Comparison of ENCODE assay signal across 27 cellular contexts in the genomic region with DNA sequence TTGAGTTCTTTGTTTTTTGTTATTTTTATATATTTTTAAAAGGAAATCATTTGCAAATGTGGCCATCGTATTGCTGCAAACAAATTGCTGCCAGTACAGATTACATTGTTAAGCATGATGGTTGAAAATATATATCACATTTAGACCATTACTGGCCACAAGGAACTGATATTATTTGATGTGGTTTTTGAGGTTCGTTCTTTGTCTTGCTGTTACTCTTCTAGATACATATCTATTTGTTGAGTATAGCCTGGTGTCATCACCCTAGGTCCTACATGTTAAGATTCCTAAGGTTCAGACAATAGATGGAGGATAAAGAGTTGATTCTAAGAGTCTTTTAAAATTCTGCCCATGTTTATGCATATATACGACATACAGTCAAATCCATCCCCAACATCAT.
DNase-seq lines count a peak whose midpoint lies in the region; ATAC-seq and TF ChIP-seq lines count a peak whose summit lies in the region.
"Had no signal": no experiment of that assay in that cellular context is flagged by ENCODE, and none has a peak within 500 bp of the region (broad histone marks: within the 10 kb centered on the region; RNA-seq: fewer than 3 reads in every experiment).

No MANE protein-coding gene starts in this region.

- CTCF ChIA-PET in CD8-positive, alpha-beta T cell (lab: Charles Lee) = no interaction called here

- H3K36me3 Mint-ChIP-seq in CD8-positive, alpha-beta T cell = peaks cover 5% of the 10 kb centered on the region
- H3K36me3 Mint-ChIP-seq in activated naive CD8-positive, alpha-beta T cell treated with anti-CD3 and anti-CD28 coated beads, Interleukin-2, amount 50 U/mL, for 24 hours (ENCODE audit: low read depth) = peaks cover 18% of the 10 kb centered on the region

- no peaks in the 10 kb centered on the region for H3K9me3 ChIP-seq in CD8-positive, alpha-beta T cell (ENCODE audit: low read length)
- H3K9me3 ChIP-seq: HAP-1, SJSA1, stomach, tibial artery had no signal

- H3K27ac Mint-ChIP-seq in stimulated activated naive CD8-positive, alpha-beta T cell treated with anti-CD3 and anti-CD28 coated beads, Interleukin-15, amount 100 ng/mL, for 72 hours = no peak overlapping the region
- no peak overlapping the region for H3K27ac Mint-ChIP-seq in CD8-positive, alpha-beta T cell
- no peak overlapping the region for H3K27ac Mint-ChIP-seq in activated naive CD8-positive, alpha-beta T cell treated with anti-CD3 and anti-CD28 coated beads, Interleukin-2, amount 50 U/mL, for 24 hours
- H3K27ac Mint-ChIP-seq: neural progenitor cell had no signal

- TF ChIP-seq CTCF in CD8-positive, alpha-beta T cell (IDR thresholded peaks at IDR 0.05) = no peak

- no peak overlapping the region for H3K4me3 ChIP-seq in CD8-positive, alpha-beta T cell (ENCODE audit: low read depth, low read length)
- H3K4me3 ChIP-seq: HAP-1, neural progenitor cell, SJSA1, stomach, tibial artery had no signal

- ATAC-seq in stimulated activated naive CD8-positive, alpha-beta T cell treated with anti-CD3 and anti-CD28 coated beads, Interleukin-15, amount 100 ng/mL, for 72 hours = peak; percentile 37
- no peak for ATAC-seq in stimulated activated naive CD8-positive, alpha-beta T cell treated with anti-CD3 and anti-CD28 coated beads, Interleukin-15, Interleukin-2, amounts not matched to agents 100 U/mL and 50 U/mL, for 24 hours
- ATAC-seq in GM21529 (IDR thresholded peaks at IDR 0.05; ENCODE audit: unreplicated experiment) (peak; percentile 63), HG03432 (IDR thresholded peaks at IDR 0.05; ENCODE audit: unreplicated experiment) (peak; percentile 53)
- ATAC-seq in CD8-positive, alpha-beta T cell = no peak
- ATAC-seq in activated naive CD8-positive, alpha-beta T cell treated with anti-CD3 and anti-CD28 coated beads, Interleukin-2, amount 50 U/mL, for 24 hours = no peak
- ATAC-seq: foreskin keratinocyte, left cardiac atrium, sciatic nerve had no signal

- peaks cover 16 to 26% of the 10 kb centered on the region in 2 donors for H3K9me3 Mint-ChIP-seq in stimulated activated naive CD8-positive, alpha-beta T cell treated with anti-CD3 and anti-CD28 coated beads, Interleukin-15, amount 100 ng/mL, for 72 hours
- H3K9me3 Mint-ChIP-seq in CD8-positive, alpha-beta T cell = no peaks in the 10 kb centered on the region
- H3K9me3 Mint-ChIP-seq in activated naive CD8-positive, alpha-beta T cell treated with anti-CD3 and anti-CD28 coated beads, Interleukin-2, amount 50 U/mL, for 24 hours = peaks cover 8% of the 10 kb centered on the region

- H3K27me3 ChIP-seq in CD8-positive, alpha-beta T cell (ENCODE audit: insufficient read depth, low read length) = no peaks in the 10 kb centered on the region
- H3K27me3 ChIP-seq: foreskin keratinocyte, neural progenitor cell, SJSA1, stomach, tibial artery had no signal

- no peaks in the 10 kb centered on the region for H3K36me3 ChIP-seq in CD8-positive, alpha-beta T cell (ENCODE audit: insufficient read depth, low read length)
- H3K36me3 ChIP-seq: HAP-1, neural progenitor cell, SJSA1, stomach, tibial artery had no signal

- no peak overlapping the region for H3K27ac ChIP-seq in CD8-positive, alpha-beta T cell (ENCODE audit: low read depth, low read length)
- H3K27ac ChIP-seq: 22Rv1, foreskin keratinocyte, HL-60, neural progenitor cell, SJSA1, stomach, tibial artery had no signal

- H3K27me3 Mint-ChIP-seq in stimulated activated naive CD8-positive, alpha-beta T cell treated with anti-CD3 and anti-CD28 coated beads, Interleukin-15, amount 100 ng/mL, for 72 hours = no peaks in the 10 kb centered on the region
- no peaks in the 10 kb centered on the region for H3K27me3 Mint-ChIP-seq in CD8-positive, alpha-beta T cell (ENCODE audit: low read depth)
- H3K27me3 Mint-ChIP-seq in activated naive CD8-positive, alpha-beta T cell treated with anti-CD3 and anti-CD28 coated beads, Interleukin-2, amount 50 U/mL, for 24 hours = no peaks in the 10 kb centered on the region

- intact Hi-C loops in CD8-positive, alpha-beta T cell (cut with DNase I, micrococcal nuclease) = no loop called here

- no peak for DNase-seq in stimulated activated naive CD8-positive, alpha-beta T cell treated with anti-CD3 and anti-CD28 coated beads, Interleukin-15, amount 100 ng/mL, for 72 hours
- no peak for DNase-seq in stimulated activated naive CD8-positive, alpha-beta T cell treated with anti-CD3 and anti-CD28 coated beads, Interleukin-15, Interleukin-2, amounts not matched to agents 100 U/mL and 50 U/mL, for 24 hours
- DNase-seq in CD8-positive, alpha-beta T cell = no peak
- no peak for DNase-seq in activated naive CD8-positive, alpha-beta T cell treated with anti-CD3 and anti-CD28 coated beads, Interleukin-2, amount 50 U/mL, for 24 hours
- DNase-seq in NCI-H2196 (lab: John Stamatoyannopoulos, UW; ENCODE audit: unreplicated experiment) = no peak
- DNase-seq in GF-D8 (lab: John Stamatoyannopoulos, UW) = no peak
- DNase-seq: activated naive CD4-positive, alpha-beta T cell treated with Interleukin-2 at 50 U/mL for 16 hours; activated T-cell treated with anti-CD3 and anti-CD28 coated beads, Interleukin-2, amount 50 U/mL, for 4 hours; amniotic stem cell; DMS53; effector memory CD4-positive, alpha-beta T cell; foreskin keratinocyte; Kasumi-1; left cardiac atrium; MV-4-11; NCI-H524; posterior cingulate gyrus; stomach; tibial artery had no signal

- no peak overlapping the region for H3K4me3 Mint-ChIP-seq in stimulated activated naive CD8-positive, alpha-beta T cell treated with anti-CD3 and anti-CD28 coated beads, Interleukin-15, amount 100 ng/mL, for 72 hours
- no peak overlapping the region for H3K4me3 Mint-ChIP-seq in CD8-positive, alpha-beta T cell
- no peak overlapping the region for H3K4me3 Mint-ChIP-seq in activated naive CD8-positive, alpha-beta T cell treated with anti-CD3 and anti-CD28 coated beads, Interleukin-2, amount 50 U/mL, for 24 hours
- H3K4me3 Mint-ChIP-seq: activated T-cell treated with anti-CD3 and anti-CD28 coated beads, Interleukin-2, amount 50 U/mL, for 4 hours; neural progenitor cell had no signal

- POLR2A ChIA-PET in CD8-positive, alpha-beta T cell (lab: Charles Lee) = no interaction called here

- no peaks in the 10 kb centered on the region for H3K4me1 ChIP-seq in CD8-positive, alpha-beta T cell (ENCODE audit: insufficient read depth, low read length)
- H3K4me1 ChIP-seq: foreskin keratinocyte, neural progenitor cell, SJSA1, tibial artery had no signal

- H3K4me1 Mint-ChIP-seq in stimulated activated naive CD8-positive, alpha-beta T cell treated with anti-CD3 and anti-CD28 coated beads, Interleukin-15, amount 100 ng/mL, for 72 hours = peaks cover 36% of the 10 kb centered on the region
- H3K4me1 Mint-ChIP-seq in CD8-positive, alpha-beta T cell (ENCODE audit: low read depth) = peaks cover 20% of the 10 kb centered on the region
- peaks cover 34% of the 10 kb centered on the region for H3K4me1 Mint-ChIP-seq in activated naive CD8-positive, alpha-beta T cell treated with anti-CD3 and anti-CD28 coated beads, Interleukin-2, amount 50 U/mL, for 24 hours

Comparison
In these comparisons a context has a peak if more than half of its experiments do, and no peak if none do; other contexts are left out.
1. ATAC-seq: peak in stimulated activated naive CD8-positive, alpha-beta T cell treated with anti-CD3 and anti-CD28 coated beads, Interleukin-15, amount 100 ng/mL, for 72 hours (single experiment), GM21529 (single experiment) and HG03432 (single experiment); none in stimulated activated naive CD8-positive, alpha-beta T cell treated with anti-CD3 and anti-CD28 coated beads, Interleukin-15, Interleukin-2, amounts not matched to agents 100 U/mL and 50 U/mL, for 24 hours (single experiment), CD8-positive, alpha-beta T cell (single experiment) and activated naive CD8-positive, alpha-beta T cell treated with anti-CD3 and anti-CD28 coated beads, Interleukin-2, amount 50 U/mL, for 24 hours (single experiment).